In the genomic region with DNA sequence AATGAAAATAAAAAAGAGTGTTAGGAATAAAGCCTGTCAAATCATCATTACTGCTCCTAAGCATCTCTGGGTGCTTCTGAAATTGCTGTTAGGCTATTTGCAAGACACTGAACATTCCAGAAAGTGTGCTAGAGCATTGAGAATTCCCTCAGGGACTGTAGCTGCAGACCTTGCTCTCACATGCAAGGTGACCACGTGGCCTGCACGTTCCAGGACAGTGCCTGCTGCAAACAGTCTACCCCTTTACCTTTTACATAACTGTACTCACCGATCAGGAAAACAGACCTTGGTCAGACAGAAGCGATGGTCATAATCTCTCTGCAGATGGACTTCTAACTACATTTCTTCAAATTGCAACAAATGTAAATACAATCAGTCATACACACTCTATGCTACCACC, we compare ENCODE assay signal across 24 cellular contexts.
DNase-seq lines count a peak whose midpoint lies in the region; ATAC-seq, FAIRE-seq and TF ChIP-seq lines count a peak whose summit lies in the region.
"Had no signal": no experiment of that assay in that cellular context is flagged by ENCODE, and none has a peak within 500 bp of the region (broad histone marks: within the 10 kb centered on the region; RNA-seq: fewer than 3 reads in every experiment).

No MANE protein-coding gene starts in this region.

- no peak for TF ChIP-seq POLR2A in HepG2 (IDR thresholded peaks at IDR 0.05; ENCODE audit: insufficient read depth in 1 of 2, low read depth in 2 of 2, low read length in 2 of 2)
- no peak for TF ChIP-seq POLR2A in right lobe of liver (IDR thresholded peaks at IDR 0.05)

- H3K4me2 ChIP-seq in HepG2 (ENCODE audit: low read depth, low read length): no peak overlapping the region
- H3K4me2 ChIP-seq in keratinocyte (ENCODE audit: control insufficient read depth, extremely low read depth, insufficient read depth, low read depth, low read length): no peak overlapping the region
- H3K4me2 ChIP-seq: A549 had no signal

- TF ChIP-seq EP300 in HepG2 (IDR thresholded peaks at IDR 0.05; ENCODE audit: low read depth in 2 of 2, low read length in 2 of 2) (no peak), HepG2 (CRISPR knock-in tag; IDR thresholded peaks at IDR 0.05; ENCODE audit: borderline replicate concordance) (no peak)

- H3K9me3 ChIP-seq in HepG2 (ENCODE audit: low read length): no peaks in the 10 kb centered on the region
- H3K9me3 ChIP-seq in right lobe of liver: no peaks in the 10 kb centered on the region
- no peaks in the 10 kb centered on the region for H3K9me3 ChIP-seq in keratinocyte (ENCODE audit: control insufficient read depth, low read depth, low read length)
- H3K9me3 ChIP-seq: A549, BE2C, Caco-2 had no signal

- dilution Hi-C loops in keratinocyte (cut with MboI; ENCODE audit: extremely low pct_ligation_motif_present, low sequenced_read_pairs): no loop called here

- H3K27ac ChIP-seq in HepG2 (ENCODE audit: extremely low read length, insufficient read depth, low read length): no peak overlapping the region
- no peak overlapping the region for H3K27ac ChIP-seq in right lobe of liver
- peak overlapping the region; percentile 37 for H3K27ac ChIP-seq in RWPE1
- no peak overlapping the region for H3K27ac ChIP-seq in keratinocyte (ENCODE audit: control insufficient read depth, insufficient read depth, low read length)
- H3K27ac ChIP-seq: A549, C4-2B had no signal

- ATAC-seq in HepG2 (no peak), right lobe of liver (no peak)
- ATAC-seq: A549; CD8-positive, alpha-beta T cell; HCT116 had no signal

- in situ Hi-C loops in HepG2 (cut with HindIII; ENCODE audit: extremely low pct_ligation_motif_present, low pct_unique_long_range_greater_than_20kb): no loop called here

- 55% methylated on average over 4 of the region's 4 CpGs for WGBS in HepG2 (ENCODE audit: low lambda C conversion rate)
- 79% methylated on average over 2 of the region's 4 CpGs for WGBS in right lobe of liver (ENCODE audit: insufficient coverage, low coverage, low lambda C conversion rate, missing lambda C conversion rate)

- CTCF ChIA-PET in HepG2 (lab: Yijun Ruan, JAX; ENCODE audit: low intra/inter-chr PET ratio, low total read pairs) (no interaction called here), RWPE1 (lab: Yijun Ruan, JAX) (no interaction called here)

- no peak for DNase-seq in HepG2 (ENCODE audit: low spot score)
- no peak for DNase-seq in right lobe of liver
- DNase-seq in RWPE1 (ENCODE audit: low spot score): no peak
- no peak for DNase-seq in keratinocyte (ENCODE audit: low read depth, low spot score)
- peak; percentile 23 for DNase-seq in renal cortical epithelial cell (ENCODE audit: low read depth)
- DNase-seq in HCEC 1CT: no peak
- no peak for DNase-seq in NCI-H82 treated with DMSO at 0.1 percent for 48 hours (lab: John Stamatoyannopoulos, UW; ENCODE audit: unreplicated experiment)
- no peak for DNase-seq in NCI-H2107 (lab: John Stamatoyannopoulos, UW)
- DNase-seq: 8988T; ACHN; AML-193; BE2C; Caco-2; CD4-positive, CD25-positive, alpha-beta regulatory T cell; CD8-positive, alpha-beta T cell; DMS153; DND-41; GOT3; H7 had no signal

- H3K27me3 ChIP-seq in HepG2 (ENCODE audit: control insufficient read depth in 1 of 2, insufficient read depth in 2 of 2, low read length in 2 of 2) (no peaks in the 10 kb centered on the region), right lobe of liver (no peaks in the 10 kb centered on the region), keratinocyte (ENCODE audit: control insufficient read depth, extremely low read depth, insufficient read depth, low read length) (no peaks in the 10 kb centered on the region)
- H3K27me3 ChIP-seq: BE2C had no signal

- H3K79me2 ChIP-seq in HepG2 (ENCODE audit: insufficient read depth, low read length): no peaks in the 10 kb centered on the region
- no peaks in the 10 kb centered on the region for H3K79me2 ChIP-seq in keratinocyte (ENCODE audit: control insufficient read depth, insufficient read depth, low read length)

- H3K9me1 ChIP-seq in keratinocyte (ENCODE audit: control insufficient read depth, extremely low read depth, insufficient read depth, low read length): no peaks in the 10 kb centered on the region

- POLR2A ChIA-PET in HepG2 (lab: Yijun Ruan, JAX): no interaction called here
- POLR2A ChIA-PET in RWPE1 (lab: Yijun Ruan, JAX; ENCODE audit: low non-redundant PET): no interaction called here

- no peak for TF ChIP-seq CTCF in HepG2 (CRISPR knock-in tag; IDR thresholded peaks at IDR 0.05)
- TF ChIP-seq CTCF in right lobe of liver (IDR thresholded peaks at IDR 0.05): no peak
- no peak for TF ChIP-seq CTCF in RWPE1 (conservative IDR thresholded peaks at IDR 0.05; ENCODE audit: low read depth)
- no peak for TF ChIP-seq CTCF in keratinocyte (optimal IDR thresholded peaks at IDR 0.05 in 1 of 3, IDR thresholded peaks at IDR 0.05 in 1 of 3, conservative IDR thresholded peaks at IDR 0.05 in 1 of 3; ENCODE audit: extremely low read depth in 1 of 3, insufficient read depth in 2 of 3, low read length in 3 of 3)

- intact Hi-C loops in HepG2 (cut with micrococcal nuclease; ENCODE audit: unreplicated experiment): no loop called here
- intact Hi-C loops in right lobe of liver (cut with DNase I): no loop called here

- H3K4me3 ChIP-seq in HepG2 (replicated peaks in 1 of 3; ENCODE audit: insufficient read depth in 1 of 3, low read depth in 2 of 3, low read length in 3 of 3): no peak overlapping the region
- H3K4me3 ChIP-seq in right lobe of liver: no peak overlapping the region
- H3K4me3 ChIP-seq in keratinocyte (ENCODE audit: control insufficient read depth in 2 of 3, extremely low read depth in 1 of 3, insufficient read depth in 2 of 3, low read depth in 1 of 3, low read length in 3 of 3): no peak overlapping the region
- H3K4me3 ChIP-seq: A549 had no signal

- no TSS peak for BruUV-seq in HepG2 (replicated peaks; lab: Mats Ljungman, UMichigan)

- H4K20me1 ChIP-seq in HepG2 (ENCODE audit: insufficient read depth, low read length) (no peaks in the 10 kb centered on the region), keratinocyte (ENCODE audit: control insufficient read depth, extremely low read depth, insufficient read depth, low read length) (no peaks in the 10 kb centered on the region)

- H3K9ac ChIP-seq in HepG2 (ENCODE audit: insufficient read depth, low read depth, low read length) (no peak overlapping the region), keratinocyte (ENCODE audit: control insufficient read depth, extremely low read depth, insufficient read depth, low read length) (no peak overlapping the region)

- no peaks in the 10 kb centered on the region for H3K36me3 ChIP-seq in HepG2 (replicated peaks in 1 of 2; ENCODE audit: control insufficient read depth in 1 of 2, insufficient read depth in 2 of 2, low read length in 2 of 2)
- no peaks in the 10 kb centered on the region for H3K36me3 ChIP-seq in right lobe of liver
- H3K36me3 ChIP-seq in keratinocyte (ENCODE audit: control insufficient read depth in 2 of 2, extremely low read depth in 1 of 2, insufficient read depth in 2 of 2, low read length in 2 of 2): no peaks in the 10 kb centered on the region
- H3K36me3 ChIP-seq: BE2C had no signal

- no peak overlapping the region for H2AFZ ChIP-seq in HepG2 (ENCODE audit: low read length)
- H2AFZ ChIP-seq in keratinocyte (ENCODE audit: control insufficient read depth, low read length): no peak overlapping the region

- no peak for TF ChIP-seq RAD21 in HepG2 (CRISPR knock-in tag; IDR thresholded peaks at IDR 0.05)

- FAIRE-seq in HepG2 (lab: Jason Lieb, UNC) (no peak), keratinocyte (lab: Jason Lieb, UNC) (peak; percentile 9)
- FAIRE-seq: A549, G401.6, GM12892 had no signal

- peaks cover 62% of the 10 kb centered on the region for H3K4me1 ChIP-seq in HepG2 (ENCODE audit: insufficient read depth, low read length)
- peaks cover 0 to 23% (median 3%) of the 10 kb centered on the region in 4 donors for H3K4me1 ChIP-seq in right lobe of liver
- H3K4me1 ChIP-seq in keratinocyte (ENCODE audit: control insufficient read depth, extremely low read depth, insufficient read depth, low read length): peaks cover 43% of the 10 kb centered on the region

TF ChIP-seq in HepG2, 621 proteins besides CTCF, POLR2A, EP300 and RAD21 (continues in another document):
- TF ChIP-seq ZBTB38 (CRISPR knock-in tag; IDR thresholded peaks at IDR 0.05): peak; percentile 54; the same call in 1 of the 2 replicates
- TF ChIP-seq, protein P1, sequence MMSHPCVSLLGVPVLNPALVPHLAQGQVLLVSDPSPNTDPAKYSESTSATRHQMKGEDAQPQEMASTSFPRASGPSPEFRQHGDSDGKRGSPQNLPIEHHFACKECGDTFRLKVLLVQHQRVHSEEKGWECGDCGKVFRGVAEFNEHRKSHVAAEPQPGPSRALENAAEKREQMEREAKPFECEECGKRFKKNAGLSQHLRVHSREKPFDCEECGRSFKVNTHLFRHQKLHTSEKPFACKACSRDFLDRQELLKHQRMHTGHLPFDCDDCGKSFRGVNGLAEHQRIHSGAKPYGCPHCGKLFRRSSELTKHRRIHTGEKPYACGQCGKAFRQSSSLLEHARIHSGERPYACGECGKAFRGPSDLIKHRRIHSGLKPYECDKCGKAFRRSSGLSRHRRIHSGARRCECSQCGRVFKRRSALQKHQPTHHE (CRISPR knock-in tag; IDR thresholded peaks at IDR 0.05; ENCODE audit: borderline replicate concordance): no peak
- peak; percentile 79 for TF ChIP-seq MED1 (CRISPR knock-in tag; IDR thresholded peaks at IDR 0.05)
- TF ChIP-seq, protein P2, sequence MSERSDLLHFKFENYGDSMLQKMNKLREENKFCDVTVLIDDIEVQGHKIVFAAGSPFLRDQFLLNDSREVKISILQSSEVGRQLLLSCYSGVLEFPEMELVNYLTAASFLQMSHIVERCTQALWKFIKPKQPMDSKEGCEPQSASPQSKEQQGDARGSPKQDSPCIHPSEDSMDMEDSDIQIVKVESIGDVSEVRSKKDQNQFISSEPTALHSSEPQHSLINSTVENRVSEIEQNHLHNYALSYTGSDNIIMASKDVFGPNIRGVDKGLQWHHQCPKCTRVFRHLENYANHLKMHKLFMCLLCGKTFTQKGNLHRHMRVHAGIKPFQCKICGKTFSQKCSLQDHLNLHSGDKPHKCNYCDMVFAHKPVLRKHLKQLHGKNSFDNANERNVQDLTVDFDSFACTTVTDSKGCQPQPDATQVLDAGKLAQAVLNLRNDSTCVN (CRISPR knock-in tag; IDR thresholded peaks at IDR 0.05; ENCODE audit: borderline replicate concordance): 0 out of 2 replicates have a peak, but pooled peaks have one; percentile 47
